In the genomic region with DNA sequence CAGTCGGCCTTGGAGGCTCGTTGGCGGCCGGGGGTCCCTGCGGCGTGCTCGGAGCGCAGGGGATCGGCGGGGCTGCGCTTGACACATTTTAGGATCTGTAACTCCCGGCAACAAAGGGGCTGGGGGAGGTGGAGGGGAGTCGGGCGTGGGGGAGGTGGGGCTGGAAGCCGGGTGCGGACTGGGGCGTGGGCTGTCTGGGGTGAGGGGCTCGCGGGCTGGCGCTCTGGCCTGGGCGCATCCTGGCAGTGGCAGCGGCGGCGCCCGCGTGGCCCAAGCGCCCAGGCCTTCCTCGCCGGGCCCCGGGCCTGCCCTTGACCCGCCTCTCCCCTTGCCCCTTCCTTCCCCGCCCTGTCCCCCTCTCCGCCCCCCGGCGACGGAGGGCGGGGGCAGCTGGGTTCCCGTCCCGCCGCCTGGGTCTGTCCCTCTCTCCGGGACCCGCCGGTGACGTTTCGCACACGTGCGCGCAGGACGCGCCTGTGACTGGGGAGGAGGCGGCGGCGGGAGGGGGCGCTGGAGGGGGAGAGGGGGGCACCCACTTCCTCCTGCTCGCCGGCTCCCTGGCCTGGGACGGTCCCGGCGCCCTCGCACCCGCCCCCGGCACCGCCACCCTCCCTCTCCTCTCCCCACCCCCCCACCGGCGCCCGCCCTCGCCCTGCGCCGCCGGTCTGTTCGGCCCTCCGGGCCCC, we compare ENCODE assay signal across 8 cellular contexts. TPM values are rescaled to one million over a fixed set of nuclear protein-coding genes. Genes with fewer than 3 reads are reported as not detected.
DNase-seq lines count a peak whose midpoint lies in the region; ATAC-seq and TF ChIP-seq lines count a peak whose summit lies in the region.

No MANE protein-coding gene starts in this region.

- TF ChIP-seq CTCF in Calu3 (IDR thresholded peaks at IDR 0.05; ENCODE audit: unreplicated experiment), result no peak

- peak overlapping the region; percentile 90 for H3K4me3 Mint-ChIP-seq in Calu3 (ENCODE audit: low read depth, unreplicated experiment)

- no peaks in the 10 kb centered on the region for H3K27me3 ChIP-seq in muscle layer of colon (ENCODE audit: control insufficient read depth in 1 of 2, insufficient read depth in 2 of 2, low read length in 2 of 2)

- H3K27ac ChIP-seq in muscle layer of colon (ENCODE audit: low read depth, low read length), result peak overlapping the region; percentile 86

- H3K4me3 ChIP-seq in muscle layer of colon (ENCODE audit: low read depth in 1 of 2, low read length in 2 of 2), result peak overlapping the region; percentile 53 to 88

- no peak for TF ChIP-seq POLR2A in erythroblast (IDR thresholded peaks at IDR 0.05; ENCODE audit: low read length)

- H3K36me3 ChIP-seq in muscle layer of colon (ENCODE audit: insufficient read depth, low read length), result no peaks in the 10 kb centered on the region

- CTCF ChIA-PET in Calu3 (lab: Charles Lee), result interaction anchor here (0.5 to 3.2 kb wide), 21 partner anchors 11 to 1311 kb away, joined by 3 to 21 read pairs (median 5); no protein-coding TSS in a partner anchor

- H3K9me3 ChIP-seq in muscle layer of colon (ENCODE audit: low read length), result no peaks in the 10 kb centered on the region

- BruUV-seq in Calu3 (replicated peaks; lab: Mats Ljungman, UMichigan), result no TSS peak

- intact Hi-C loops in Calu3 (cut with micrococcal nuclease; ENCODE audit: unreplicated experiment), result loop anchor here (5.0 kb wide), 2 partner anchors 191 to 311 kb away; a partner anchor contains a TSS

- DNase-seq in Calu3, result peak; percentile 99
- peak; percentile 77 for DNase-seq in HT1080 (ENCODE audit: low read depth)
- DNase-seq in OCI-M2 (lab: John Stamatoyannopoulos, UW; ENCODE audit: unreplicated experiment), result peak; percentile 65
- peak; percentile 89 for DNase-seq in activated T-cell treated with anti-CD3 and anti-CD28 coated beads for 48 hours (ENCODE audit: low read depth)
- DNase-seq in erythroblast (lab: John Stamatoyannopoulos, UW), result peak; percentile 92 to 93
- peak; percentile 66 to 67 for DNase-seq in stimulated activated CD8-positive, alpha-beta memory T cell treated with anti-CD3 and anti-CD28 coated beads, Interleukin-7, amount 100 ng/mL, for 1 hour (ENCODE audit: low read depth in 2 of 2)

- H3K4me1 Mint-ChIP-seq in Calu3 (ENCODE audit: low read depth, unreplicated experiment), result peaks cover 22% of the 10 kb centered on the region

- H3K36me3 Mint-ChIP-seq in Calu3 (ENCODE audit: insufficient read depth, unreplicated experiment), result peaks cover 71% of the 10 kb centered on the region

- peaks cover 11% of the 10 kb centered on the region for H3K4me1 ChIP-seq in muscle layer of colon (ENCODE audit: insufficient read depth, low read length)

- no peaks in the 10 kb centered on the region for H3K27me3 Mint-ChIP-seq in Calu3 (ENCODE audit: unreplicated experiment)

- no peak overlapping the region for H3K9ac ChIP-seq in muscle layer of colon (ENCODE audit: low read length)

- no peaks in the 10 kb centered on the region for H3K9me3 Mint-ChIP-seq in Calu3 (ENCODE audit: low read depth, unreplicated experiment)

- H3K27ac Mint-ChIP-seq in Calu3 (ENCODE audit: unreplicated experiment), result peak overlapping the region; percentile 80

- ATAC-seq in GM21367 (IDR thresholded peaks at IDR 0.05; ENCODE audit: unreplicated experiment), result peak; percentile 54

RNA-seq across cellular contexts. Expression of a gene that starts 1.5 kb away (rescaled TPM):
- 69.1 and 69.8 TPM in 2 replicates for total RNA-seq in Calu3 (2022)
- total RNA-seq in HT1080 (2014; rRNA removed; shearing (Covaris generic)), result 5.5 and 6.7 TPM in 2 replicates
- polyA plus RNA-seq in HT1080 (2015; cell fraction: cytosol; rRNA removed), result 17.8 and 21.9 TPM in 2 replicates
- polyA plus RNA-seq in HT1080 (2015; cell fraction: nucleus; rRNA removed), result 25.9 and 27.0 TPM in 2 replicates

Comparison
In these comparisons a context has a peak if more than half of its experiments do, and no peak if none do; other contexts are left out.
1. Peak in every context shown above with its lines: DNase-seq, ATAC-seq, H3K4me3 ChIP-seq and H3K27ac ChIP-seq.